ENCODE assay signal across 27 cellular contexts in genomic region chr10:101257121-101257890, GRCh38. TPM values are rescaled to one million over a fixed set of nuclear protein-coding genes. Genes with fewer than 3 reads are reported as not detected.
"Had no signal": no experiment of that assay in that cellular context is flagged by ENCODE, and none has a peak within 500 bp of the region (broad histone marks: within the 10 kb centered on the region; RNA-seq: fewer than 3 reads in every experiment).

No MANE protein-coding gene starts in this region.

- H3K9me3 ChIP-seq: testis had no signal

- H3K4me3 ChIP-seq: gastroesophageal sphincter, hepatocyte, left ventricle myocardium inferior, lung, spleen, testis, transverse colon had no signal

- H3K27me3 ChIP-seq: testis had no signal

- H2AFZ ChIP-seq: hepatocyte had no signal

- H3K4me2 ChIP-seq: hepatocyte had no signal

- H3K36me3 ChIP-seq: gastroesophageal sphincter, left ventricle myocardium inferior, spleen, transverse colon, WERI-Rb-1 had no signal

- H3K4me1 ChIP-seq: gastroesophageal sphincter, left ventricle myocardium inferior, spleen, testis, transverse colon had no signal

- ATAC-seq: activated CD4-positive, CD25-positive, alpha-beta regulatory T cell treated with anti-CD3 and anti-CD28 coated beads, Interleukin-2, amount 50 U/mL, for 24 hours; activated naive CD8-positive, alpha-beta T cell treated with anti-CD3 and anti-CD28 coated beads, Interleukin-2, amount 50 U/mL, for 24 hours; activated T-cell treated with anti-CD3 and anti-CD28 coated beads, Interleukin-2, amount 50 U/mL, for 4 hours; gastroesophageal sphincter; right cardiac atrium had no signal

- H3K79me2 ChIP-seq: hepatocyte had no signal

- FAIRE-seq: endothelial cell of umbilical vein had no signal

- H3K27ac ChIP-seq: gastroesophageal sphincter, hepatocyte, left ventricle myocardium inferior, spleen, testis, transverse colon, WERI-Rb-1 had no signal

- DNase-seq: activated CD4-positive, alpha-beta memory T cell treated with anti-CD3 and anti-CD28 coated beads, Interleukin-2, amount 10 ng/mL, durations not matched to agents 7 days and 5 days; activated CD4-positive, alpha-beta T cell treated with anti-CD3 and anti-CD28 coated beads, Interleukin-2, amount 10 ng/mL, durations not matched to agents 7 days and 5 days; activated CD8-positive, alpha-beta memory T cell treated with anti-CD3 and anti-CD28 coated beads, Interleukin-2, amount 50 U/mL, for 48 hours; activated naive CD8-positive, alpha-beta T cell treated with anti-CD3 and anti-CD28 coated beads, Interleukin-2, amount 50 U/mL, for 24 hours; activated T-cell treated with anti-CD3 and anti-CD28 coated beads, Interleukin-2, amount 50 U/mL, for 4 hours; amygdala; caudate nucleus; islet precursor cell; left ventricle myocardium inferior; right cardiac atrium; spleen; stimulated activated naive CD8-positive, alpha-beta T cell treated with anti-CD3 and anti-CD28 coated beads, Interleukin-15, Interleukin-2, amounts not matched to agents 100 U/mL and 50 U/mL, for 24 hours; testis; transverse colon had no signal

RNA-seq across cellular contexts. Expression of gene LBX1, which starts 28.0 kb away (rescaled TPM):
- total RNA-seq: activated CD4-positive, alpha-beta memory T cell treated with anti-CD3 and anti-CD28 coated beads, Interleukin-2, amount 10 ng/mL, durations not matched to agents 7 days and 5 days; activated CD4-positive, alpha-beta T cell treated with anti-CD3 and anti-CD28 coated beads, Interleukin-2, amount 10 ng/mL, durations not matched to agents 7 days and 5 days; activated T-cell treated with anti-CD3 and anti-CD28 coated beads, Interleukin-2, amount 50 U/mL, for 4 hours; activated T-helper 2 cell treated with anti-CD3 and anti-CD28 coated beads, Interferon-gamma antibody, Interleukin-2, Interleukin-4, amounts not matched to agents 10 μg/mL and 5 μg/mL and 100 μg/mL, durations not matched to agents 14 hours and 24 hours and 36 hours; endothelial cell of umbilical vein; fibroblast of villous mesenchyme; gastroesophageal sphincter; hepatocyte; left ventricle myocardium inferior; mucosa of gallbladder; osteoblast; right cardiac atrium; spleen; transverse colon; urinary bladder had no signal
- polyA plus RNA-seq: endothelial cell of umbilical vein, esophagus, fibroblast of lung, hepatocyte, right cardiac atrium, spleen, urinary bladder had no signal
